In the genomic region with DNA sequence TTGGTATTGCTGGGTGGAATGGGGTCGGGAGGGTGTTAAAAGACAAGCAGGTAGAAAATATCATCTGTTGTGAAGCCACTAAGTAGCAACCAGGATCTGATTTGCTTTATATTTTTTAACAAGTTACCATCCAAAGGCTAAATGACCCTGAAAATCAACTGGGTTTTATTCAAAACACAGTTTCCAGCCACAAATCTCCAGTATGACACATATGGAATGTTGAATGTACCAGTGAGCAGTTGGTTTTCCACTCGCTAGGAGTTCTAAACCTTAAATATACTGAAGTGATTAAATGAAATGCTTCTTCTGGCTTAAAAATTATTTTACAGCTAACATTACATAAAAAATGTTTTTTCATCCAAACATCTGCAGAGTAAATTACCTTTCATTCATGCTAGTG, we compare ENCODE assay signal across 18 cellular contexts.
A peak's percentile ranks its signal among the peaks of the same experiment; 100 is the strongest.
DNase-seq lines count a peak whose midpoint lies in the region; ATAC-seq, FAIRE-seq and TF ChIP-seq lines count a peak whose summit lies in the region.
"Had no signal": no experiment of that assay in that cellular context is flagged by ENCODE, and none has a peak within 500 bp of the region (broad histone marks: within the 10 kb centered on the region; RNA-seq: fewer than 3 reads in every experiment).

No MANE protein-coding gene starts in this region.

- TF ChIP-seq POLR2A in A549 (IDR thresholded peaks at IDR 0.05; ENCODE audit: low read length) = no peak

- H3K4me1 ChIP-seq in A549 = peaks cover 96% of the 10 kb centered on the region
- H3K4me1 ChIP-seq in GM23248 (ENCODE audit: insufficient read depth) = peaks cover 27% of the 10 kb centered on the region
- peaks cover 23% of the 10 kb centered on the region for H3K4me1 ChIP-seq in astrocyte (ENCODE audit: insufficient read depth, low read length)

- peak overlapping the region; percentile 12 for H3K9ac ChIP-seq in GM23248
- no peak overlapping the region for H3K9ac ChIP-seq in astrocyte (ENCODE audit: low read length)

- H3K27ac Mint-ChIP-seq in astrocyte (ENCODE audit: unreplicated experiment) = peak overlapping the region; percentile 15
- H3K27ac Mint-ChIP-seq: B cell; CD4-positive, alpha-beta T cell had no signal

- H3K4me2 ChIP-seq in A549 (peak overlapping the region; percentile 85), GM23248 (ENCODE audit: unreplicated experiment) (peak overlapping the region; percentile 49), astrocyte (ENCODE audit: low read length) (peak overlapping the region; percentile 54)

- CTCF ChIA-PET in A549 (lab: Yijun Ruan, JAX) = interaction anchor here (1.4 kb wide), 1 partner anchor 19 kb away, joined by 3 read pairs; no protein-coding TSS in a partner anchor

- peaks cover 24% of the 10 kb centered on the region; the same call in 1 of the 2 replicates for H3K79me2 ChIP-seq in GM23248 (ENCODE audit: insufficient read depth)
- peaks cover 29% of the 10 kb centered on the region for H3K79me2 ChIP-seq in astrocyte (ENCODE audit: insufficient read depth, low read length)

- H3K36me3 ChIP-seq in GM23248 (ENCODE audit: low read depth) (no peaks in the 10 kb centered on the region), astrocyte (ENCODE audit: insufficient read depth, low read length) (no peaks in the 10 kb centered on the region)

- peaks cover 4% of the 10 kb centered on the region for H3K9me3 Mint-ChIP-seq in astrocyte (ENCODE audit: unreplicated experiment)

- no peaks in the 10 kb centered on the region for H3K9me2 ChIP-seq in GM23248 (ENCODE audit: insufficient read depth)

- no peaks in the 10 kb centered on the region for H3K36me3 Mint-ChIP-seq in astrocyte (ENCODE audit: low read depth, unreplicated experiment)

- in situ Hi-C loops in GM23248 (cut with MboI) = no loop called here

- H3K27me3 ChIP-seq in GM23248 (replicated peaks; ENCODE audit: insufficient read depth) (no peaks in the 10 kb centered on the region), astrocyte (ENCODE audit: insufficient read depth, low read length) (no peaks in the 10 kb centered on the region)

- ATAC-seq in A549 (peak in 1 of 2 experiments; percentile 6; a peak in 2 of 6 replicates), GM21515 (IDR thresholded peaks at IDR 0.05; ENCODE audit: unreplicated experiment) (no peak)

- H3F3A ChIP-seq in GM23248 (ENCODE audit: insufficient read depth) = peaks cover 26% of the 10 kb centered on the region; the same call in 1 of the 2 replicates

- no peak for TF ChIP-seq CTCF in A549 (IDR thresholded peaks at IDR 0.05)
- TF ChIP-seq CTCF in astrocyte (IDR thresholded peaks at IDR 0.05; ENCODE audit: insufficient read depth, low read depth, low read length) = no peak

- H3K4me3 Mint-ChIP-seq in astrocyte (ENCODE audit: unreplicated experiment) = no peak overlapping the region
- H3K4me3 Mint-ChIP-seq: B cell; CD4-positive, alpha-beta T cell; H9 had no signal

- TF ChIP-seq RAD21 in A549 (conservative IDR thresholded peaks at IDR 0.05 in 1 of 2, IDR thresholded peaks at IDR 0.05 in 1 of 2) = no peak

- no peak overlapping the region for H2AFZ ChIP-seq in GM23248
- H2AFZ ChIP-seq in astrocyte (ENCODE audit: low read depth, low read length) = no peak overlapping the region

- H3K27me3 Mint-ChIP-seq in astrocyte (ENCODE audit: low read depth, unreplicated experiment) = no peaks in the 10 kb centered on the region
- H3K27me3 Mint-ChIP-seq: B cell; CD4-positive, alpha-beta T cell had no signal

- H4K20me1 ChIP-seq in GM23248 (ENCODE audit: insufficient read depth) (no peaks in the 10 kb centered on the region), astrocyte (ENCODE audit: insufficient read depth, low read length) (peaks cover 4% of the 10 kb centered on the region)

- H3K9me3 ChIP-seq in A549 = no peaks in the 10 kb centered on the region
- no peaks in the 10 kb centered on the region for H3K9me3 ChIP-seq in GM23248 (ENCODE audit: low read depth)
- no peaks in the 10 kb centered on the region for H3K9me3 ChIP-seq in astrocyte (ENCODE audit: insufficient read depth, low read depth, low read length)

- H3K4me1 Mint-ChIP-seq in astrocyte (ENCODE audit: low read depth, unreplicated experiment) = peaks cover 15% of the 10 kb centered on the region
- H3K4me1 Mint-ChIP-seq: B cell had no signal

- H3K27ac ChIP-seq in A549 = peak overlapping the region; percentile 94 to 95
- H3K27ac ChIP-seq in GM23248 = peak overlapping the region; percentile 62
- peak overlapping the region; percentile 44 for H3K27ac ChIP-seq in astrocyte (ENCODE audit: low read depth, low read length)

- POLR2A ChIA-PET in A549 (lab: Yijun Ruan, JAX) = no interaction called here

- FAIRE-seq in A549 (lab: Jason Lieb, UNC) = peak; percentile 39
- no peak for FAIRE-seq in astrocyte (lab: Jason Lieb, UNC)
- FAIRE-seq: D721Med had no signal

- TF ChIP-seq EP300 in A549 (IDR thresholded peaks at IDR 0.05) = no peak

- H3K4me3 ChIP-seq in A549 (0 out of 3 replicates have a peak overlapping the region, but pooled peaks have one; percentile 6), GM23248 (peak overlapping the region; percentile 22; the same call in 1 of the 2 replicates), astrocyte (ENCODE audit: insufficient read depth, low read depth, low read length) (no peak overlapping the region)

- WGBS in A549 (ENCODE audit: missing lambda C conversion rate) = 26% methylated on average over 2 of the region's 2 CpGs
- WGBS in GM23248 (ENCODE audit: low coverage in 1 of 2, low lambda C conversion rate in 2 of 2, missing lambda C conversion rate in 2 of 2), 2 experiments = 14 to 19% methylated on average over 2 of the region's 2 CpGs

- no peak for DNase-seq in A549 (ENCODE audit: low read depth in 1 of 2, low spot score in 1 of 2)
- DNase-seq in GM23248 = peak; percentile 44
- DNase-seq in astrocyte (ENCODE audit: low read depth) = no peak
- DNase-seq in iris pigment epithelial cell (ENCODE audit: low read depth) = peak; percentile 13
- DNase-seq in ureter (ENCODE audit: low spot score) = no peak
- no peak for DNase-seq in HuH-7.5 (ENCODE audit: low spot score)
- no peak for DNase-seq in midbrain (lab: John Stamatoyannopoulos, UW)
- DNase-seq: CD4-positive, alpha-beta T cell; DMS79 treated with DMSO at 0.1 percent for 48 hours; H9; NCI-H1417; NCI-H1930; NCI-H2171; NCI-H446 treated with DMSO at 0.1 percent for 48 hours; SHP77 treated with DMSO at 0.1 percent for 48 hours had no signal

TF ChIP-seq in A549, 52 proteins besides CTCF, POLR2A, EP300 and RAD21:
- TF ChIP-seq FOSL2 (IDR thresholded peaks at IDR 0.05) (no peak), FOSL2 (CRISPR knock-in tag; IDR thresholded peaks at IDR 0.05) (no peak), CBX8 (IDR thresholded peaks at IDR 0.05) (no peak), HDAC2 (IDR thresholded peaks at IDR 0.05) (no peak), ESRRA (IDR thresholded peaks at IDR 0.05; ENCODE audit: borderline replicate concordance, low read length) (no peak), SMC3 (IDR thresholded peaks at IDR 0.05) (no peak), SREBF2 (IDR thresholded peaks at IDR 0.05) (no peak), HOXB13 (CRISPR knock-in tag; IDR thresholded peaks at IDR 0.05; ENCODE audit: low read depth) (no peak; the same call in 1 of the 2 replicates), BHLHE40 (IDR thresholded peaks at IDR 0.05; ENCODE audit: low read depth, low read length) (no peak), CBX2 (IDR thresholded peaks at IDR 0.05; ENCODE audit: borderline replicate concordance, low read depth) (no peak), ZFP36 (IDR thresholded peaks at IDR 0.05; ENCODE audit: borderline replicate concordance, partially characterized antibody) (no peak), JUN (IDR thresholded peaks at IDR 0.05) (no peak), MYC (IDR thresholded peaks at IDR 0.05; ENCODE audit: borderline replicate concordance, low read length) (no peak), ZSCAN20 (CRISPR knock-in tag; IDR thresholded peaks at IDR 0.05) (no peak), HOXB5 (CRISPR knock-in tag; IDR thresholded peaks at IDR 0.05) (no peak), MAZ (IDR thresholded peaks at IDR 0.05; ENCODE audit: borderline replicate concordance, low read depth, low read length) (no peak)
- TF ChIP-seq, protein P1, sequence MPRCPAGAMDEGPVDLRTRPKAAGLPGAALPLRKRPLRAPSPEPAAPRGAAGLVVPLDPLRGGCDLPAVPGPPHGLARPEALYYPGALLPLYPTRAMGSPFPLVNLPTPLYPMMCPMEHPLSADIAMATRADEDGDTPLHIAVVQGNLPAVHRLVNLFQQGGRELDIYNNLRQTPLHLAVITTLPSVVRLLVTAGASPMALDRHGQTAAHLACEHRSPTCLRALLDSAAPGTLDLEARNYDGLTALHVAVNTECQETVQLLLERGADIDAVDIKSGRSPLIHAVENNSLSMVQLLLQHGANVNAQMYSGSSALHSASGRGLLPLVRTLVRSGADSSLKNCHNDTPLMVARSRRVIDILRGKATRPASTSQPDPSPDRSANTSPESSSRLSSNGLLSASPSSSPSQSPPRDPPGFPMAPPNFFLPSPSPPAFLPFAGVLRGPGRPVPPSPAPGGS (IDR thresholded peaks at IDR 0.05) = no peak
TF ChIP-seq in A549: peak in this region for 0.

Comparison
In these comparisons a context has a peak if more than half of its experiments do, and no peak if none do; other contexts are left out.
1. DNase-seq: peak in GM23248 (single experiment) and iris pigment epithelial cell (single experiment); none in A549 (0 of 2), astrocyte (single experiment), ureter (single experiment), HuH-7.5 (single experiment) and midbrain (single experiment).
2. H3K27ac ChIP-seq: peak in every context shown above with its lines; median percentile 94 in A549; 62 in GM23248; 44 in astrocyte.
3. Peak in every context shown above with its lines, with median percentiles within 50 percentile points of each other: H3K4me2 ChIP-seq.